In the genomic region with DNA sequence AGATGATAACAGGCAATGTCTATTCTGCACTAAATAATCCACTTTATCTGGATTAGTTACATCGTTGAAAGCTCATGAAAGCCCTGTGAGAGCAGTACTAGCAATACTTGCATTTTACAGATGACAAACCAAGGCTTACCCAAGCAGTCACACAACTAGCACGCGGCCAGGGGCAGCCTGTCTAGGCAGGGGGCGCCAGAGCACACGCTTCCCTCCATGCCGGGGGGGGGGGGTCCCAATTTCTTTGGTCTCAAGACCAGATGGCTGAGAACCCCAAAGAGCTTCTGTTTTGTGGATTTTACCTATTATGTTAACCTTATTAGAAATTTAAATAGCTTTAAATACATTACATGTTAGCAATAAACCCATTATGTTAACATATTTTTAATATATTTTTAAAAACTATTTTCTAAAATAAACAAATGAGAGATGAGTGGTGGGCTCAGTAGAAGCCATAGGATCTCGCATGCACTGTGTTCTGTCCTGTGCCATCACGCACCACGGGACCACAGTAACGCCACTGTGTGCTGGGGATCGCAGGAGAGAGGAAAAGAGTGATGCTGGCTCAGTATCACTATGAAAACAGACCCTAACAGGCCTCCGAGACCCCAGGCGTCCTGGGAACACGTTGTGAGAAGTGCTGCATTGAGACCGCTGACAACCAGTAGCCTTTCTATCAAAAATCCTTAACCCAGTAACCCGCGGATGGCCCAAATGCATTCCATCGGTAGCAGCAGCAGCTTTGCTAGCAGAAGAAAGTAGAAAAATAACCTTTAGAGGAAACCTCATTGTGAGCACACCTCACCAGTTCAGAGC, we compare ENCODE assay signal across 8 cellular contexts. TPM values are rescaled to one million over a fixed set of nuclear protein-coding genes. Genes with fewer than 3 reads are reported as not detected.
DNase-seq lines count a peak whose midpoint lies in the region; ATAC-seq, FAIRE-seq and TF ChIP-seq lines count a peak whose summit lies in the region.

No MANE protein-coding gene starts in this region.

- peak; percentile 91 for FAIRE-seq in G401.6 (lab: Jason Lieb, UNC)

- peak; percentile 58 for TF ChIP-seq CTCF in LNCaP clone FGC (IDR thresholded peaks at IDR 0.05; ENCODE audit: control insufficient read depth, extremely low read depth, insufficient read depth)
- TF ChIP-seq CTCF in WERI-Rb-1 (IDR thresholded peaks at IDR 0.05; ENCODE audit: low read depth, low read length): peak; percentile 83
- TF ChIP-seq CTCF in endodermal cell (conservative IDR thresholded peaks at IDR 0.05): peak; percentile 85

- no peaks in the 10 kb centered on the region for H3K36me3 Mint-ChIP-seq in endodermal cell (ENCODE audit: low read depth)

- peak overlapping the region; percentile 8 for H3K4me3 Mint-ChIP-seq in endodermal cell

- peak; percentile 89 for ATAC-seq in GM21576 (IDR thresholded peaks at IDR 0.05; ENCODE audit: unreplicated experiment)
- no peak for ATAC-seq in HG03025 (IDR thresholded peaks at IDR 0.05; ENCODE audit: low FRiP score, unreplicated experiment)

- H3K4me1 ChIP-seq in endodermal cell (ENCODE audit: control insufficient read depth, insufficient read depth, low read length): peaks cover 4% of the 10 kb centered on the region

- H3K4me1 Mint-ChIP-seq in endodermal cell: peaks cover 30% of the 10 kb centered on the region

- H3K27me3 Mint-ChIP-seq in endodermal cell (ENCODE audit: insufficient read depth): peaks cover 29% of the 10 kb centered on the region

- H3K9ac ChIP-seq in endodermal cell (ENCODE audit: extremely low read depth, low read length, poor library complexity, severe bottlenecking): no peak overlapping the region

- no peak for DNase-seq in LNCaP clone FGC (ENCODE audit: low read depth)
- peak; percentile 55 for DNase-seq in WERI-Rb-1
- DNase-seq in endodermal cell: peak; percentile 88
- DNase-seq in mucosa of gallbladder (ENCODE audit: low spot score): peak; percentile 33
- no peak for DNase-seq in effector CD4-positive, alpha-beta T cell

- 56 to 71% methylated on average over 9 to 18 of the region's 18 CpGs for WGBS in endodermal cell (ENCODE audit: insufficient coverage in 1 of 2, insufficient read length in 1 of 2), 2 experiments

- H3K27ac ChIP-seq in WERI-Rb-1 (no peak overlapping the region), endodermal cell (ENCODE audit: low read depth, low read length) (no peak overlapping the region)

- H3K4me3 ChIP-seq in LNCaP clone FGC (ENCODE audit: low read depth, low read length) (no peak overlapping the region), WERI-Rb-1 (ENCODE audit: low read depth, low read length) (no peak overlapping the region), endodermal cell (ENCODE audit: low read length) (no peak overlapping the region)

- no peaks in the 10 kb centered on the region for H3K9me3 Mint-ChIP-seq in endodermal cell

- no peaks in the 10 kb centered on the region for H3K27me3 ChIP-seq in WERI-Rb-1 (ENCODE audit: insufficient read depth, low read depth, severe bottlenecking)
- peaks cover 22% of the 10 kb centered on the region for H3K27me3 ChIP-seq in endodermal cell (ENCODE audit: control insufficient read depth, insufficient read depth, low read length, poor library complexity, severe bottlenecking)

- H3K9me3 ChIP-seq in WERI-Rb-1 (ENCODE audit: severe bottlenecking): no peaks in the 10 kb centered on the region
- no peaks in the 10 kb centered on the region for H3K9me3 ChIP-seq in endodermal cell (ENCODE audit: control insufficient read depth, low read length)

- H3K36me3 ChIP-seq in WERI-Rb-1 (no peaks in the 10 kb centered on the region), endodermal cell (ENCODE audit: control insufficient read depth, insufficient read depth, low read length) (no peaks in the 10 kb centered on the region)

- H3K27ac Mint-ChIP-seq in endodermal cell: peak overlapping the region; percentile 52

RNA-seq across cellular contexts. Expression of a gene that starts 5.3 kb away (rescaled TPM):
- total RNA-seq in endodermal cell (under 1 TPM; 0.09 to 0.42 TPM), mucosa of gallbladder (not detected)
- not detected for polyA plus RNA-seq in endodermal cell (2013, experiment 1 of 2)
- not detected for polyA plus RNA-seq in endodermal cell (2013, experiment 2 of 2)

RNA-seq across cellular contexts. Expression of a gene that starts 28.9 kb away (rescaled TPM):
- total RNA-seq in endodermal cell (10 to 100 TPM; 42.4 to 53.9 TPM), mucosa of gallbladder (43.9 TPM)
- polyA plus RNA-seq in endodermal cell (2013, experiment 1 of 2): 52.4 TPM
- polyA plus RNA-seq in endodermal cell (2013, experiment 2 of 2): 51.3 TPM

Comparison
In these comparisons a context has a peak if more than half of its experiments do, and no peak if none do; other contexts are left out.
1. DNase-seq: peak in WERI-Rb-1 (single experiment), endodermal cell (single experiment) and mucosa of gallbladder (single experiment); none in LNCaP clone FGC (single experiment) and effector CD4-positive, alpha-beta T cell (single experiment).
2. Peak in every context shown above with its lines, with median percentiles within 50 percentile points of each other: CTCF ChIP-seq.